ENCODE assay signal across 8 cellular contexts in the genomic region with DNA sequence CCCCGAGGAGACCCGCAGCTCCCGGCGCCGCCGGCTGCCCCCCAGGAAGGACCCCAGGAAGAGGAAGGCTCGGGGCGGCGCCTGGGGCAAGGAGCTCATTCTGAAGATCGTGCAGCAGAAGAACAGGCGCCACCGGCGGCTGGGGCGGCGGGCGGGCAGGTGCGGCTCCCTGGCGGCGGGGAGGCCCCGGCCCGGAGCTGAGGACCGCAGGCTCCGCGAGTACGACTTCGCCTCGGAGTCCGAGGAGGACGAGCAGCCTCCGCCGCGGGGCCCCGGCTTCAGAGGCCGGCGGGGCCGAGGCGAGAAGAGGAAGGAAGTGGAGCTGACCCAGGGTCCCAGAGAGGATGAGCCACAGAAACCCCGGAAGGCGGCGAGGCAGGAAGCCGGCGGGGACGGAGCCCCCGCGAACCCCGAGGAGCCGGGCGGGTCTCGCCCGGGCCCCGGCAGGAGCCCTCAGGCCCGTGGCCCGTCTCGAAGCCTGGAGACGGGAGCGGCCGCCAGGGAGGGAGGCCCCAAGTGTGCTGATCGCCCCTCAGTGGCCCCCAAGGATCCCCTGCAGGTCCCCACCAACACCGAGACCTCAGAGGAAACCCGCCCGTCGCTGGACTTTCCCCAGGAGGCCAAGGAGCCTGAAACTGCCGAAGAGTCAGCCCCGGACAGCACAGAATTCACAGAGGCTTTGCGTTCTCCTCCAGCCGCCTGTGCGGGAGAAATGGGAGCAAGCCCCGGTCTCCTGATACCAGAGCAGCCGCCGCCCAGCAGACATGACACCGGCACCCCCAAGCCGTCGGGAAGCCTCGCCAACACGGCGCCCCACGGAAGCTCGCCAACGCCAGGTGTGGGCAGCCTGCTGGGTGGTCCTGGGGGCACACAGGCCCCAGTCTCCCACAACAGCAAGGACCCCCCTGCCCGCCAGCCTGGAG. TPM values are rescaled to one million over a fixed set of nuclear protein-coding genes. Genes with fewer than 3 reads are reported as not detected.
DNase-seq lines count a peak whose midpoint lies in the region; ATAC-seq and TF ChIP-seq lines count a peak whose summit lies in the region.

No MANE protein-coding gene starts in this region.

- peak overlapping the region in 1 of 2 donors; percentile 39 for H3K27ac ChIP-seq in right atrium auricular region

- H3K27me3 ChIP-seq in right atrium auricular region = peaks cover 0 to 11% of the 10 kb centered on the region in 2 donors

- ATAC-seq in HG02588 (IDR thresholded peaks at IDR 0.05; ENCODE audit: unreplicated experiment) = no peak
- no peak for ATAC-seq in HG03025 (IDR thresholded peaks at IDR 0.05; ENCODE audit: low FRiP score, unreplicated experiment)

- no peak for TF ChIP-seq CTCF in right atrium auricular region (IDR thresholded peaks at IDR 0.05)

- peaks cover 0 to 21% of the 10 kb centered on the region in 2 donors for H3K4me1 ChIP-seq in right atrium auricular region

- DNase-seq in GF-D8 (lab: John Stamatoyannopoulos, UW) (peak; percentile 29), KBM-7 (peak; percentile 53), activated T-helper 1 cell treated with Interleukin-2 at 50 U/mL for 16 hours (ENCODE audit: low read depth) (peak; percentile 24), right atrium auricular region (ENCODE audit: low spot score) (no peak), HuH-7.5 (ENCODE audit: low spot score) (no peak)
- DNase-seq in stimulated activated CD4-positive, alpha-beta T cell treated with anti-CD3 and anti-CD28 coated beads, Interleukin-2, amount 100 ng/mL, for 24 hours = peak; percentile 57 to 65

- H3K36me3 ChIP-seq in right atrium auricular region = no peaks in the 10 kb centered on the region

- H3K4me3 ChIP-seq in right atrium auricular region = peak overlapping the region; percentile 32 to 58

- in situ Hi-C loops in KBM-7 (cut with MboI; ENCODE audit: low pct_unique_long_range_greater_than_20kb, low sequenced_read_pairs) = no loop called here

- H3K9me3 ChIP-seq in right atrium auricular region = no peaks in the 10 kb centered on the region

RNA-seq across cellular contexts. Expression of a gene that starts 22.3 kb away (rescaled TPM):
- 1 to 10 TPM; 1.7 to 2.4 TPM for total RNA-seq in right atrium auricular region

RNA-seq across cellular contexts. Expression of a gene that starts 48.0 kb away (rescaled TPM):
- under 1 TPM; 0.56 to 0.83 TPM for total RNA-seq in right atrium auricular region

Comparison
In these comparisons a context has a peak if more than half of its experiments do, and no peak if none do; other contexts are left out.
1. DNase-seq: peak in GF-D8 (single experiment), KBM-7 (single experiment), activated T-helper 1 cell treated with Interleukin-2 at 50 U/mL for 16 hours (single experiment) and stimulated activated CD4-positive, alpha-beta T cell treated with anti-CD3 and anti-CD28 coated beads, Interleukin-2, amount 100 ng/mL, for 24 hours (2 of 2); none in right atrium auricular region (single experiment) and HuH-7.5 (single experiment).